26 cellular contexts compared by ENCODE assay signal in the genomic region with DNA sequence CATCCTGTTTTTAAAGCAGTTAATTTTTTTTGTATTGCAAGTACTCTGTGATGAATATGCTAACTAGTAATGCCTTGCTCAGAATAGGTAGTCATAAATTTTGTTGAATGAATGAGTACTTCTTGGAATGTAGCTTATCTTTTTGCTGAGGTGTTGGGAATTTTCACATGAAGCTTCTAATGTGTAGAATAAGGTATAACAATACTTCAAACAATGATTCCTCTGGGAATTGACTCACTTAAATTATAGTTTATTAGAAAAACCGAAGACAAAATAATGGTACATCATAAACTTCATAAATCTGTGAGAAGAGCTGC.
"Had no signal": no experiment of that assay in that cellular context is flagged by ENCODE, and none has a peak within 500 bp of the region (broad histone marks: within the 10 kb centered on the region; RNA-seq: fewer than 3 reads in every experiment).

No MANE protein-coding gene starts in this region.

- H3K9me3 ChIP-seq: breast epithelium, left ventricle myocardium inferior, ovary, upper lobe of left lung, vagina had no signal

- H3K4me3 Mint-ChIP-seq: activated T-cell treated with anti-CD3 and anti-CD28 coated beads, Interleukin-2, amount 50 U/mL, for 24 hours; stimulated activated naive CD8-positive, alpha-beta T cell treated with anti-CD3 and anti-CD28 coated beads, Interleukin-15, amount 100 ng/mL, for 72 hours had no signal

- H3K4me3 ChIP-seq: breast epithelium, left ventricle myocardium inferior, lung, ovary, skin epidermis, upper lobe of left lung, vagina had no signal

- H3K36me3 ChIP-seq: breast epithelium, left ventricle myocardium inferior, ovary, upper lobe of left lung, vagina had no signal

- ATAC-seq: sciatic nerve had no signal

- H3K27me3 ChIP-seq: breast epithelium, ovary, upper lobe of left lung, vagina had no signal

- H3K27ac Mint-ChIP-seq: stimulated activated naive CD8-positive, alpha-beta T cell treated with anti-CD3 and anti-CD28 coated beads, Interleukin-15, amount 100 ng/mL, for 72 hours had no signal

- DNase-seq: activated CD4-positive, alpha-beta T cell treated with anti-CD3 and anti-CD28 coated beads for 4 hours; activated CD4-positive, alpha-beta T cell treated with anti-CD3 and anti-CD28 coated beads, Interleukin-2, amount 50 U/mL, for 48 hours; activated CD4-positive, CD25-positive, alpha-beta regulatory T cell; activated CD8-positive, alpha-beta memory T cell treated with anti-CD3 and anti-CD28 coated beads, Interleukin-2, amount 50 U/mL, for 48 hours; activated gamma-delta T cell treated with Interleukin-2 at 50 U/mL for 16 hours; activated naive CD4-positive, alpha-beta T cell treated with anti-CD3 and anti-CD28 coated beads, Interleukin-2, amount 50 U/mL, for 16 hours; activated T-cell treated with anti-CD3 and anti-CD28 coated beads, Interleukin-2, amount 50 U/mL, for 24 hours; central memory CD4-positive, alpha-beta T cell; effector CD8-positive, alpha-beta T cell; islet precursor cell; left ventricle myocardium inferior; ovary; stimulated activated CD4-positive, alpha-beta T cell treated with anti-CD3 and anti-CD28 coated beads, Interleukin-12 subunit alpha, Interleukin-12 subunit beta, amount 100 ng/mL, for 4 hours; stimulated activated CD4-positive, alpha-beta T cell treated with anti-CD3 and anti-CD28 coated beads, Interleukin-4, amount 100 ng/mL, for 1 hour; stimulated activated naive CD8-positive, alpha-beta T cell treated with anti-CD3 and anti-CD28 coated beads, Interleukin-15, amount 100 ng/mL, for 72 hours; substantia nigra; T-helper 1 cell; upper lobe of left lung had no signal

- FAIRE-seq: colon, frontal cortex had no signal

- H3K4me1 ChIP-seq: breast epithelium had no signal

- H3K9me3 Mint-ChIP-seq: stimulated activated naive CD8-positive, alpha-beta T cell treated with anti-CD3 and anti-CD28 coated beads, Interleukin-15, amount 100 ng/mL, for 72 hours had no signal

- H3K27me3 Mint-ChIP-seq: activated T-cell treated with anti-CD3 and anti-CD28 coated beads, Interleukin-2, amount 50 U/mL, for 24 hours; progenitor cell of endocrine pancreas; stimulated activated naive CD8-positive, alpha-beta T cell treated with anti-CD3 and anti-CD28 coated beads, Interleukin-15, amount 100 ng/mL, for 72 hours had no signal

- H3K27ac ChIP-seq: breast epithelium, left ventricle myocardium inferior, ovary, skin epidermis, upper lobe of left lung, vagina had no signal
